ENCODE assay signal across 21 cellular contexts in genomic region chr9:3879315-3879714, GRCh38.
DNase-seq lines count a peak whose midpoint lies in the region; ATAC-seq lines count a peak whose summit lies in the region.
"Had no signal": no experiment of that assay in that cellular context is flagged by ENCODE, and none has a peak within 500 bp of the region (broad histone marks: within the 10 kb centered on the region; RNA-seq: fewer than 3 reads in every experiment).

No MANE protein-coding gene starts in this region.

- no peak for ATAC-seq in activated T-helper 17 cell treated with anti-CD3 and anti-CD28 coated beads, Interleukin-2, amount 50 U/mL, for 72 hours (replicated peaks)
- no peak for ATAC-seq in HG03139 (IDR thresholded peaks at IDR 0.05; ENCODE audit: unreplicated experiment)
- ATAC-seq: naive thymus-derived CD4-positive, alpha-beta T cell had no signal

- no peaks in the 10 kb centered on the region for H3K36me3 Mint-ChIP-seq in activated T-helper 17 cell treated with anti-CD3 and anti-CD28 coated beads, Interleukin-2, amount 50 U/mL, for 72 hours (ENCODE audit: low read depth)

- no peaks in the 10 kb centered on the region for H3K9me3 ChIP-seq in endocrine pancreas (ENCODE audit: control insufficient read depth, low read length)
- no peaks in the 10 kb centered on the region for H3K9me3 ChIP-seq in skeletal muscle satellite cell (replicated peaks; ENCODE audit: low read length)
- H3K9me3 ChIP-seq: BE2C, esophagus muscularis mucosa, lower lobe of right lung, Peyer's patch, spleen had no signal

- H3K27me3 ChIP-seq in endocrine pancreas (ENCODE audit: control insufficient read depth, insufficient read depth, low read length) (no peaks in the 10 kb centered on the region), skeletal muscle satellite cell (ENCODE audit: control insufficient read depth, insufficient read depth, low read length) (no peaks in the 10 kb centered on the region)
- H3K27me3 ChIP-seq: BE2C, esophagus muscularis mucosa, Peyer's patch, spleen had no signal

- no peak overlapping the region for H3K4me3 Mint-ChIP-seq in activated T-helper 17 cell treated with anti-CD3 and anti-CD28 coated beads, Interleukin-2, amount 50 U/mL, for 72 hours
- H3K4me3 Mint-ChIP-seq: activated T-helper 1 cell treated with anti-CD3 and anti-CD28 coated beads, Interleukin-12 subunit alpha, Interleukin-12 subunit beta, Interleukin-2, Interleukin-4 antibody, amounts not matched to agents 30 ng/mL and 10 ng/mL and 1 ng/mL, durations not matched to agents 14 hours and 24 hours and 36 hours; naive thymus-derived CD4-positive, alpha-beta T cell had no signal

- H3K4me1 Mint-ChIP-seq in activated T-helper 17 cell treated with anti-CD3 and anti-CD28 coated beads, Interleukin-2, amount 50 U/mL, for 72 hours: no peaks in the 10 kb centered on the region

- peaks cover 35% of the 10 kb centered on the region for H3K4me1 ChIP-seq in endocrine pancreas (ENCODE audit: control insufficient read depth, insufficient read depth, low read length)
- H3K4me1 ChIP-seq in skeletal muscle satellite cell (ENCODE audit: control insufficient read depth, insufficient read depth, low read length): peaks cover 43% of the 10 kb centered on the region
- H3K4me1 ChIP-seq: BE2C, esophagus muscularis mucosa, lower lobe of right lung, Peyer's patch had no signal

- DNase-seq in DMS53 (lab: John Stamatoyannopoulos, UW) (peak; percentile 51), DMS53 treated with DMSO at 0.1 percent for 48 hours (lab: John Stamatoyannopoulos, UW; ENCODE audit: unreplicated experiment) (no peak), NCI-H524 (lab: John Stamatoyannopoulos, UW) (peak; percentile 92 to 98), epidermal melanocyte (ENCODE audit: insufficient read length, low spot score) (no peak)
- DNase-seq: 8988T; activated CD4-positive, CD25-positive, alpha-beta regulatory T cell treated with anti-CD3 and anti-CD28 coated beads, Interleukin-2, amount 50 U/mL, for 72 hours; BE2C; dorsolateral prefrontal cortex; head of caudate nucleus; lower lobe of right lung; naive thymus-derived CD4-positive, alpha-beta T cell; NCI-H146; Peyer's patch; spleen had no signal

- H3K27ac Mint-ChIP-seq in activated T-helper 17 cell treated with anti-CD3 and anti-CD28 coated beads, Interleukin-2, amount 50 U/mL, for 72 hours: no peak overlapping the region
- H3K27ac Mint-ChIP-seq: activated T-helper 1 cell treated with anti-CD3 and anti-CD28 coated beads, Interleukin-12 subunit alpha, Interleukin-12 subunit beta, Interleukin-2, Interleukin-4 antibody, amounts not matched to agents 30 ng/mL and 10 ng/mL and 1 ng/mL, durations not matched to agents 14 hours and 24 hours and 36 hours; naive thymus-derived CD4-positive, alpha-beta T cell had no signal

- peak overlapping the region; percentile 66 for H3K4me2 ChIP-seq in skeletal muscle satellite cell (ENCODE audit: low read length)
- H3K4me2 ChIP-seq: KMS-11 had no signal

- H3K4me3 ChIP-seq in endocrine pancreas (ENCODE audit: control insufficient read depth, insufficient read depth, low read length) (peak overlapping the region; percentile 37), skeletal muscle satellite cell (ENCODE audit: low read length) (peak overlapping the region; percentile 20)
- H3K4me3 ChIP-seq: dorsolateral prefrontal cortex, esophagus muscularis mucosa, lower lobe of right lung, Peyer's patch, spleen had no signal

- H3K36me3 ChIP-seq in endocrine pancreas (ENCODE audit: control insufficient read depth, insufficient read depth, low read length) (no peaks in the 10 kb centered on the region), skeletal muscle satellite cell (ENCODE audit: insufficient read depth, low read length) (no peaks in the 10 kb centered on the region)
- H3K36me3 ChIP-seq: BE2C, Peyer's patch, spleen had no signal

- H3K9ac ChIP-seq in endocrine pancreas (ENCODE audit: control insufficient read depth, insufficient read depth, low read length): no peak overlapping the region
- H3K9ac ChIP-seq in skeletal muscle satellite cell (ENCODE audit: low read depth, low read length): peak overlapping the region; percentile 57
- H3K9ac ChIP-seq: KMS-11 had no signal

- H3K27me3 Mint-ChIP-seq in activated T-helper 17 cell treated with anti-CD3 and anti-CD28 coated beads, Interleukin-2, amount 50 U/mL, for 72 hours: peaks cover 15% of the 10 kb centered on the region

- H3K9me3 Mint-ChIP-seq in activated T-helper 17 cell treated with anti-CD3 and anti-CD28 coated beads, Interleukin-2, amount 50 U/mL, for 72 hours: peaks cover 8% of the 10 kb centered on the region

Comparison
In these comparisons a context has a peak if more than half of its experiments do, and no peak if none do; other contexts are left out.
1. DNase-seq: peak in DMS53 (single experiment) and NCI-H524 (2 of 2); none in DMS53 treated with DMSO at 0.1 percent for 48 hours (single experiment) and epidermal melanocyte (single experiment).